In genomic region chr11:2414616-2415015, GRCh38 we compare ENCODE assay signal across 18 cellular contexts. TPM values are rescaled to one million over a fixed set of nuclear protein-coding genes. Genes with fewer than 3 reads are reported as not detected.
DNase-seq lines count a peak whose midpoint lies in the region; ATAC-seq and TF ChIP-seq lines count a peak whose summit lies in the region.
"Had no signal": no experiment of that assay in that cellular context is flagged by ENCODE, and none has a peak within 500 bp of the region (broad histone marks: within the 10 kb centered on the region; RNA-seq: fewer than 3 reads in every experiment).

No MANE protein-coding gene starts in this region.

- DNase-seq in GM23338 (ENCODE audit: low spot score), result no peak
- peak; percentile 49 for DNase-seq in left kidney (ENCODE audit: low read depth, low spot score)
- DNase-seq in stimulated activated naive CD4-positive, alpha-beta T cell treated with Interleukin-2 at 50 U/mL for 16 hours (lab: John Stamatoyannopoulos, UW), result no peak
- no peak for DNase-seq in kidney tubule cell (ENCODE audit: low spot score)
- DNase-seq in glomerular visceral epithelial cell (ENCODE audit: extremely low spot score), result no peak
- DNase-seq: AML-193; Caco-2; Calu3; CD4-positive, alpha-beta T cell; CD8-positive, alpha-beta T cell; DMS79 treated with DMSO at 0.1 percent for 48 hours; GF-D8 had no signal

- H3K4me3 ChIP-seq in GM23338, result no peak overlapping the region
- H3K4me3 ChIP-seq: A549; BLaER1 treated with 17β-estradiol and CSF1 and Interleukin-3, amounts not matched to agents 10 nM and 100 nM had no signal

- H3K4me3 Mint-ChIP-seq in GM23338, result no peak overlapping the region
- H3K4me3 Mint-ChIP-seq: B cell; CD4-positive, alpha-beta T cell; CD8-positive, alpha-beta T cell had no signal

- H3K9me2 ChIP-seq in GM23338 (ENCODE audit: insufficient read depth), result no peaks in the 10 kb centered on the region

- H3K4me1 Mint-ChIP-seq in GM23338, result no peaks in the 10 kb centered on the region

- ATAC-seq in GM23338, result no peak
- ATAC-seq: A549; CD8-positive, alpha-beta T cell had no signal

- H3K36me3 Mint-ChIP-seq in GM23338 (ENCODE audit: low read depth), result no peaks in the 10 kb centered on the region
- H3K36me3 Mint-ChIP-seq: CD8-positive, alpha-beta T cell had no signal

- H2AFZ ChIP-seq in GM23338, result 0 out of 2 replicates have a peak overlapping the region, but pooled peaks have one; percentile 43

- H3K4me1 ChIP-seq in GM23338 (ENCODE audit: insufficient read depth), result no peaks in the 10 kb centered on the region
- H3K4me1 ChIP-seq: A549, Caco-2 had no signal

- TF ChIP-seq CTCF in GM23338 (conservative IDR thresholded peaks at IDR 0.05; ENCODE audit: low read depth in 2 of 2), result no peak

- no peaks in the 10 kb centered on the region for H3K9me3 Mint-ChIP-seq in GM23338
- H3K9me3 Mint-ChIP-seq: CD4-positive, alpha-beta T cell; CD8-positive, alpha-beta T cell had no signal

- H3F3A ChIP-seq in GM23338 (replicated peaks; ENCODE audit: low read depth), result no peaks in the 10 kb centered on the region

- H3K36me3 ChIP-seq in GM23338 (ENCODE audit: insufficient read depth), result no peaks in the 10 kb centered on the region
- H3K36me3 ChIP-seq: BLaER1 treated with 17β-estradiol and CSF1 and Interleukin-3, amounts not matched to agents 10 nM and 100 nM had no signal

- no peaks in the 10 kb centered on the region for H3K27me3 ChIP-seq in GM23338 (ENCODE audit: insufficient read depth)

- H3K27ac Mint-ChIP-seq in GM23338, result no peak overlapping the region
- H3K27ac Mint-ChIP-seq: B cell; CD4-positive, alpha-beta T cell; CD8-positive, alpha-beta T cell had no signal

- no peaks in the 10 kb centered on the region for H3K79me2 ChIP-seq in GM23338 (replicated peaks; ENCODE audit: insufficient read depth)

- peaks cover 4% of the 10 kb centered on the region for H3K27me3 Mint-ChIP-seq in GM23338 (ENCODE audit: insufficient read depth, low read depth, poor library complexity)
- H3K27me3 Mint-ChIP-seq: B cell; CD4-positive, alpha-beta T cell had no signal

- no peaks in the 10 kb centered on the region for H4K20me1 ChIP-seq in GM23338 (replicated peaks; ENCODE audit: insufficient read depth)

- no peak overlapping the region for H3K27ac ChIP-seq in GM23338 (ENCODE audit: low read depth)
- H3K27ac ChIP-seq: A549; BLaER1 treated with 17β-estradiol and CSF1 and Interleukin-3, amounts not matched to agents 10 nM and 100 nM; C4-2B had no signal

- no peak overlapping the region for H3K4me2 ChIP-seq in GM23338
- H3K4me2 ChIP-seq: A549; BLaER1 treated with 17β-estradiol and CSF1 and Interleukin-3, amounts not matched to agents 10 nM and 100 nM had no signal

TF ChIP-seq in GM23338, 12 proteins besides CTCF, POLR2A, EP300 and RAD21:
- TF ChIP-seq POLR2AphosphoS5 (IDR thresholded peaks at IDR 0.05; ENCODE audit: low read depth) (no peak), NANOG (IDR thresholded peaks at IDR 0.05; ENCODE audit: borderline replicate concordance) (no peak), REST (IDR thresholded peaks at IDR 0.05; ENCODE audit: unreplicated experiment) (no peak), ETS1 (IDR thresholded peaks at IDR 0.05) (no peak), JUNB (IDR thresholded peaks at IDR 0.05; ENCODE audit: unreplicated experiment) (no peak)

RNA-seq across cellular contexts. Expression of gene TSSC4, which starts 14.1 kb away (rescaled TPM):
- 27.7 and 44.3 TPM in 2 replicates for total RNA-seq in GM23338 (2014; rRNA removed; shearing (Covaris generic))
- 27.5 and 31.3 TPM in 2 replicates for polyA plus RNA-seq in GM23338 (2016; fragmentation: Nextera tagmentation; extraction: Ambion mirVana)

RNA-seq across cellular contexts. Expression of gene TRPM5, which starts 29.7 kb away (rescaled TPM):
- total RNA-seq in GM23338 (2014; rRNA removed; shearing (Covaris generic)), result not detected in 2 replicates
- polyA plus RNA-seq in GM23338 (2016; fragmentation: Nextera tagmentation; extraction: Ambion mirVana), result not detected in 2 replicates
- total RNA-seq: A172, B cell, Caco-2, Calu3 had no signal
- polyA plus RNA-seq: A549, BJ had no signal

RNA-seq across cellular contexts. Expression of gene KCNQ1, which starts 30.2 kb away (rescaled TPM):
- 0.87 and 1.2 TPM in 2 replicates for total RNA-seq in GM23338 (2014; rRNA removed; shearing (Covaris generic))
- polyA plus RNA-seq in GM23338 (2016; fragmentation: Nextera tagmentation; extraction: Ambion mirVana), result 0.45 and 1.1 TPM in 2 replicates
- polyA plus RNA-seq: BJ had no signal

RNA-seq across cellular contexts. Expression of gene CD81, which starts 37.5 kb away (rescaled TPM):
- 290 and 346 TPM in 2 replicates for total RNA-seq in GM23338 (2014; rRNA removed; shearing (Covaris generic))
- 88.6 and 95.5 TPM in 2 replicates for polyA plus RNA-seq in GM23338 (2016; fragmentation: Nextera tagmentation; extraction: Ambion mirVana)
